In genomic region chr20:5030348-5031205, GRCh38 we compare ENCODE assay signal across 1 cellular context.
TF ChIP-seq lines count a peak whose summit lies in the region.

No MANE protein-coding gene starts in this region.

TF ChIP-seq in K562, 482 proteins besides CTCF, POLR2A, EP300 and RAD21:
- TF ChIP-seq NCOA4 (IDR thresholded peaks at IDR 0.05; ENCODE audit: partially characterized antibody) (no peak), SPI1 (IDR thresholded peaks at IDR 0.05; ENCODE audit: borderline replicate concordance, low read depth, low read length) (peak; percentile 19; the same call in 1 of the 2 replicates)
